ENCODE assay signal across 1 cellular context in the genomic region with DNA sequence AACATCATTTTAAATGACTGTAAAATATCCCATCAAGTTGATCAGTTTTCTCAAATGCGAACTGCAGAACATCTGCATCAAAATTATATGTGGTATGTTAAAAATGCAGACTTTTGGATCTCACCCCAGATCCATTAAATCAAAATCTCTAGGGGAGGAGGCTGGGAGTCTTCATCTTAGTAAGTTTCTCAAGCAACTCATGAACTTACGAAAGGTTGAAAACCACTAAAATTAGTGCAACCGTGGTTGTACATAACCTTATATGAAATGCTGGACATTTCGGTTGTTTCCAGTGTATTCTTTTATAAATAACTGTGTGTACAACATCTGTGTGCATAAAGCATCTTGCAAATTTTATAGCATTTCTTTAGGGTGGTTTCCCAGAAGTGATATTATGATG.
TF ChIP-seq lines count a peak whose summit lies in the region.

No MANE protein-coding gene starts in this region.

TF ChIP-seq in WTC11, 78 proteins besides CTCF, POLR2A, EP300 and RAD21 (continued from another document):
- TF ChIP-seq, protein P1, sequence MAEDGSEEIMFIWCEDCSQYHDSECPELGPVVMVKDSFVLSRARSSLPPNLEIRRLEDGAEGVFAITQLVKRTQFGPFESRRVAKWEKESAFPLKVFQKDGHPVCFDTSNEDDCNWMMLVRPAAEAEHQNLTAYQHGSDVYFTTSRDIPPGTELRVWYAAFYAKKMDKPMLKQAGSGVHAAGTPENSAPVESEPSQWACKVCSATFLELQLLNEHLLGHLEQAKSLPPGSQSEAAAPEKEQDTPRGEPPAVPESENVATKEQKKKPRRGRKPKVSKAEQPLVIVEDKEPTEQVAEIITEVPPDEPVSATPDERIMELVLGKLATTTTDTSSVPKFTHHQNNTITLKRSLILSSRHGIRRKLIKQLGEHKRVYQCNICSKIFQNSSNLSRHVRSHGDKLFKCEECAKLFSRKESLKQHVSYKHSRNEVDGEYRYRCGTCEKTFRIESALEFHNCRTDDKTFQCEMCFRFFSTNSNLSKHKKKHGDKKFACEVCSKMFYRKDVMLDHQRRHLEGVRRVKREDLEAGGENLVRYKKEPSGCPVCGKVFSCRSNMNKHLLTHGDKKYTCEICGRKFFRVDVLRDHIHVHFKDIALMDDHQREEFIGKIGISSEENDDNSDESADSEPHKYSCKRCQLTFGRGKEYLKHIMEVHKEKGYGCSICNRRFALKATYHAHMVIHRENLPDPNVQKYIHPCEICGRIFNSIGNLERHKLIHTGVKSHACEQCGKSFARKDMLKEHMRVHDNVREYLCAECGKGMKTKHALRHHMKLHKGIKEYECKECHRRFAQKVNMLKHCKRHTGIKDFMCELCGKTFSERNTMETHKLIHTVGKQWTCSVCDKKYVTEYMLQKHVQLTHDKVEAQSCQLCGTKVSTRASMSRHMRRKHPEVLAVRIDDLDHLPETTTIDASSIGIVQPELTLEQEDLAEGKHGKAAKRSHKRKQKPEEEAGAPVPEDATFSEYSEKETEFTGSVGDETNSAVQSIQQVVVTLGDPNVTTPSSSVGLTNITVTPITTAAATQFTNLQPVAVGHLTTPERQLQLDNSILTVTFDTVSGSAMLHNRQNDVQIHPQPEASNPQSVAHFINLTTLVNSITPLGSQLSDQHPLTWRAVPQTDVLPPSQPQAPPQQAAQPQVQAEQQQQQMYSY (CRISPR knock-in tag; IDR thresholded peaks at IDR 0.05): no peak
- TF ChIP-seq RORB (CRISPR knock-in tag; IDR thresholded peaks at IDR 0.05): no peak
- TF ChIP-seq NFYB (CRISPR knock-in tag; conservative IDR thresholded peaks at IDR 0.05; ENCODE audit: low read depth): no peak
- no peak for TF ChIP-seq JUN (CRISPR knock-in tag; IDR thresholded peaks at IDR 0.05)
- TF ChIP-seq TEAD4 (CRISPR knock-in tag; IDR thresholded peaks at IDR 0.05): no peak
- TF ChIP-seq ZNF671 (CRISPR knock-in tag; IDR thresholded peaks at IDR 0.05): no peak
